In the genomic region with DNA sequence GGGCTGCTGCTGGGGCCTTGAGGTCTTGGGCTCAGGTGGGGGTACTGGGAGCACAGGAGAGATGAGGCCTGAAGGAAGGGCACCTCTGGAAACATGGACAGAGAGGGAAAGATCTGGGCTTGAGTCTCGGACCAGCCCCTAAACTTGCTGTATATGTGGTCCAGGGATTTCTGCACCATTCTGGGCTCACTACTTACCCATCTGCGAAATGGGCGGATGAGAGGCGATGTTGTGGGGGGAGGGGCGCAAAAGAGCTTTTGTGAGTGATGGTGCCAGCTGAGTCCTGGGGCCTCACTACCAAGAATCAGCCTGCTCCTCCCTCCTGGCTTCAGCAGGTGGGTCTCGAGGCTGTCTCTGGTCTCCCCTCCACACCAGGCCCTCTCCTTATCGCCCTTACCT, we compare ENCODE assay signal across 1 cellular context.
TF ChIP-seq lines count a peak whose summit lies in the region.

No MANE protein-coding gene starts in this region.

TF ChIP-seq in A549, 52 proteins besides CTCF, POLR2A, EP300 and RAD21:
- TF ChIP-seq KDM1A (IDR thresholded peaks at IDR 0.05; ENCODE audit: low read depth), result peak; percentile 88
- TF ChIP-seq CBX2 (IDR thresholded peaks at IDR 0.05; ENCODE audit: borderline replicate concordance, low read depth), result no peak
